Comparison of ENCODE assay signal across 16 cellular contexts in the genomic region with DNA sequence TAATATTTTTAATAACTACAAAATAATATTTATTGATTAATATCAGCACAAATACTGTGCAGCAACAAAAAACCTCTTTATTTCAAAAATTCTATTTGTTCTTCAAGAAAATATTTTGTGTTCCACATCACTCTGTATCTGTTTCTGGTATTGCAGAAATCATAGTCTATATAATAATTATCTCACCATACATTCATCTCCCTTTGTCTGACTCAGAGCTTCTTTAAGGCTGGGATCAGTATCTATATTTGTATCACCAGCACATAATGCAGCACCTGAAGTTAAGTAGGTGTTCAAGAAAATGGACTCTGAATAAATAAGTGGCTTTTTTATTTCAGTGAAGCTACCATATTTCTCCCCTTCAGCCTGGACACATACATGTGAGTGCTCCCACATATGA. TPM values are rescaled to one million over a fixed set of nuclear protein-coding genes. Genes with fewer than 3 reads are reported as not detected.
A peak's percentile ranks its signal among the peaks of the same experiment; 100 is the strongest.
DNase-seq lines count a peak whose midpoint lies in the region; ATAC-seq and TF ChIP-seq lines count a peak whose summit lies in the region.
"Had no signal": no experiment of that assay in that cellular context is flagged by ENCODE, and none has a peak within 500 bp of the region (broad histone marks: within the 10 kb centered on the region; RNA-seq: fewer than 3 reads in every experiment).

No MANE protein-coding gene starts in this region.

- ATAC-seq in GM21786 (IDR thresholded peaks at IDR 0.05; ENCODE audit: unreplicated experiment), result no peak
- ATAC-seq: HepG2 had no signal

- CTCF ChIA-PET in activated CD4-positive, alpha-beta memory T cell treated with anti-CD3 and anti-CD28 coated beads, Interleukin-2, amount 10 ng/mL, durations not matched to agents 7 days and 5 days (lab: Charles Lee), result no interaction called here

- H3K9me3 Mint-ChIP-seq in activated CD4-positive, alpha-beta memory T cell treated with anti-CD3 and anti-CD28 coated beads, Interleukin-2, amount 10 ng/mL, durations not matched to agents 7 days and 5 days, result no peaks in the 10 kb centered on the region
- peaks cover 10% of the 10 kb centered on the region for H3K9me3 Mint-ChIP-seq in glutamatergic neuron (ENCODE audit: unreplicated experiment)

- peak; percentile 64 for DNase-seq in ELR (ENCODE audit: low read depth)
- DNase-seq in RKO (ENCODE audit: low spot score), result peak; percentile 32
- DNase-seq in epithelial cell of prostate (ENCODE audit: low read depth, low spot score), result no peak
- DNase-seq in osteoblast (ENCODE audit: insufficient read length, low spot score, missing footprints), result no peak
- DNase-seq in activated CD4-positive, alpha-beta memory T cell treated with anti-CD3 and anti-CD28 coated beads, Interleukin-2, amount 10 ng/mL, durations not matched to agents 7 days and 5 days, result no peak
- no peak for DNase-seq in glutamatergic neuron
- DNase-seq: CD8-positive, alpha-beta memory T cell; GOT3; KG1; NCI-H1694 treated with DMSO at 0.1 percent for 48 hours; NCI-H524; NCI-H82 had no signal

- H3K9me3 ChIP-seq in osteoblast (ENCODE audit: low read depth, low read length), result no peaks in the 10 kb centered on the region

- H3K27ac Mint-ChIP-seq in activated CD4-positive, alpha-beta memory T cell treated with anti-CD3 and anti-CD28 coated beads, Interleukin-2, amount 10 ng/mL, durations not matched to agents 7 days and 5 days, result no peak overlapping the region
- no peak overlapping the region for H3K27ac Mint-ChIP-seq in glutamatergic neuron (ENCODE audit: unreplicated experiment)
- H3K27ac Mint-ChIP-seq: CD8-positive, alpha-beta memory T cell had no signal

- H3K27me3 ChIP-seq in osteoblast (ENCODE audit: insufficient read depth, low read length), result no peaks in the 10 kb centered on the region

- peak overlapping the region; percentile 28 for H3K4me2 ChIP-seq in osteoblast (ENCODE audit: insufficient read depth, low read length)
- H3K4me2 ChIP-seq: BLaER1 treated with 17β-estradiol and CSF1 and Interleukin-3, amounts not matched to agents 10 nM and 100 nM had no signal

- H2AFZ ChIP-seq in osteoblast (ENCODE audit: low read length), result no peak overlapping the region

- H3K4me1 Mint-ChIP-seq in activated CD4-positive, alpha-beta memory T cell treated with anti-CD3 and anti-CD28 coated beads, Interleukin-2, amount 10 ng/mL, durations not matched to agents 7 days and 5 days, result peaks cover 13% of the 10 kb centered on the region
- H3K4me1 Mint-ChIP-seq in glutamatergic neuron (ENCODE audit: low read depth, unreplicated experiment), result peaks cover 12% of the 10 kb centered on the region

- H3K36me3 Mint-ChIP-seq in activated CD4-positive, alpha-beta memory T cell treated with anti-CD3 and anti-CD28 coated beads, Interleukin-2, amount 10 ng/mL, durations not matched to agents 7 days and 5 days (ENCODE audit: low read depth), result no peaks in the 10 kb centered on the region
- no peaks in the 10 kb centered on the region for H3K36me3 Mint-ChIP-seq in glutamatergic neuron (ENCODE audit: unreplicated experiment)
- H3K36me3 Mint-ChIP-seq: CD8-positive, alpha-beta memory T cell had no signal

- H3K4me1 ChIP-seq in osteoblast (ENCODE audit: insufficient read depth, low read length), result peaks cover 25% of the 10 kb centered on the region

- peaks cover 9% of the 10 kb centered on the region for H3K79me2 ChIP-seq in osteoblast (ENCODE audit: insufficient read depth, low read length)

- peaks cover 46% of the 10 kb centered on the region for H3K27me3 Mint-ChIP-seq in activated CD4-positive, alpha-beta memory T cell treated with anti-CD3 and anti-CD28 coated beads, Interleukin-2, amount 10 ng/mL, durations not matched to agents 7 days and 5 days
- peaks cover 8% of the 10 kb centered on the region for H3K27me3 Mint-ChIP-seq in glutamatergic neuron (ENCODE audit: unreplicated experiment)

- TF ChIP-seq CTCF in osteoblast (IDR thresholded peaks at IDR 0.05; ENCODE audit: extremely low read depth, low read depth, low read length), result no peak
- no peak for TF ChIP-seq CTCF in glutamatergic neuron (IDR thresholded peaks at IDR 0.05; ENCODE audit: partially characterized antibody, unreplicated experiment)

- no peaks in the 10 kb centered on the region for H4K20me1 ChIP-seq in osteoblast (ENCODE audit: insufficient read depth, low read length)

- POLR2A ChIA-PET in activated CD4-positive, alpha-beta memory T cell treated with anti-CD3 and anti-CD28 coated beads, Interleukin-2, amount 10 ng/mL, durations not matched to agents 7 days and 5 days (lab: Charles Lee), result no interaction called here

- no peak overlapping the region for H3K4me3 Mint-ChIP-seq in activated CD4-positive, alpha-beta memory T cell treated with anti-CD3 and anti-CD28 coated beads, Interleukin-2, amount 10 ng/mL, durations not matched to agents 7 days and 5 days
- H3K4me3 Mint-ChIP-seq in glutamatergic neuron (ENCODE audit: unreplicated experiment), result no peak overlapping the region

- H3K4me3 ChIP-seq in osteoblast (ENCODE audit: insufficient read depth, low read length), result no peak overlapping the region
- H3K4me3 ChIP-seq: BLaER1 treated with 17β-estradiol and CSF1 and Interleukin-3, amounts not matched to agents 10 nM and 100 nM had no signal

- no peaks in the 10 kb centered on the region for H3K36me3 ChIP-seq in osteoblast (ENCODE audit: insufficient read depth, low read length)
- H3K36me3 ChIP-seq: BLaER1 treated with 17β-estradiol and CSF1 and Interleukin-3, amounts not matched to agents 10 nM and 100 nM had no signal

- H3K27ac ChIP-seq in epithelial cell of prostate, result peak overlapping the region; percentile 78
- peak overlapping the region; percentile 37 for H3K27ac ChIP-seq in osteoblast (ENCODE audit: low read depth, low read length)
- H3K27ac ChIP-seq: BLaER1 treated with 17β-estradiol and CSF1 and Interleukin-3, amounts not matched to agents 10 nM and 100 nM had no signal

RNA-seq across cellular contexts. Expression of a gene that starts 1.6 kb away (rescaled TPM):
- total RNA-seq in osteoblast (0.72 and 1.5 TPM in 2 replicates), glutamatergic neuron (ENCODE audit: unreplicated experiment) (26.1 TPM)
- total RNA-seq in activated CD4-positive, alpha-beta memory T cell treated with anti-CD3 and anti-CD28 coated beads, Interleukin-2, amount 10 ng/mL, durations not matched to agents 7 days and 5 days, result not detected
- total RNA-seq: CD8-positive, alpha-beta memory T cell; HepG2; SK-MEL-5 had no signal

RNA-seq across cellular contexts. Expression of a gene that starts 38.4 kb away (rescaled TPM):
- total RNA-seq in osteoblast (15.3 and 21.7 TPM in 2 replicates), glutamatergic neuron (ENCODE audit: unreplicated experiment) (36.6 TPM)
- total RNA-seq in activated CD4-positive, alpha-beta memory T cell treated with anti-CD3 and anti-CD28 coated beads, Interleukin-2, amount 10 ng/mL, durations not matched to agents 7 days and 5 days, result 10 to 100 TPM; 23.6 to 27.5 TPM

Comparison
In these comparisons a context has a peak if more than half of its experiments do, and no peak if none do; other contexts are left out.
1. DNase-seq: peak in ELR (single experiment) and RKO (single experiment); none in epithelial cell of prostate (single experiment), osteoblast (single experiment), activated CD4-positive, alpha-beta memory T cell treated with anti-CD3 and anti-CD28 coated beads, Interleukin-2, amount 10 ng/mL, durations not matched to agents 7 days and 5 days (single experiment) and glutamatergic neuron (single experiment).
2. RNA of a gene that starts 1.6 kb away (total RNA-seq): 26.1 TPM in glutamatergic neuron (single experiment); 0.72 to 1.5 TPM in osteoblast and not detected in activated CD4-positive, alpha-beta memory T cell treated with anti-CD3 and anti-CD28 coated beads, Interleukin-2, amount 10 ng/mL, durations not matched to agents 7 days and 5 days; every median in the first group is over 10 times any median in the second.